9 cellular contexts compared by ENCODE assay signal in the genomic region with DNA sequence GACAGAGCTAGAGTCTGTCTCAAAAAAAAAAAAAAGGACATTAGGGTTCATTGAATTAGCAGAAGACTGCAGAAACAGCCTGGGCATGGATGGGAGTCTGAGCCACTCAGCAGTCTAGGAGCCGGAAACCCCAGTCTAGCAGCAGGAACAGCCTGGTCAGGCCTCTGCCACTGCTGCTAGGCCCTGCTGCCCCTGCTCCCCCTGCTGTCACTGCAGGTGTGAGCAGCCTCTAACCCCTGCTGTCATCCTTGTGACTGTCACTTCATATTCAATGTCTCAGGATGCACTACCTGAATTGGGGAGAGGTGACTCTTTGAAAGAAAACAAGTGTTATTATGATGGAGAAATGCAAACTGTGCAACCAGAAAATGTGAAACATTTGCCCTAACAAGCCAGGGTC. TPM values are rescaled to one million over a fixed set of nuclear protein-coding genes. Genes with fewer than 3 reads are reported as not detected.
DNase-seq lines count a peak whose midpoint lies in the region; ATAC-seq and TF ChIP-seq lines count a peak whose summit lies in the region.
"Had no signal": no experiment of that assay in that cellular context is flagged by ENCODE, and none has a peak within 500 bp of the region (broad histone marks: within the 10 kb centered on the region; RNA-seq: fewer than 3 reads in every experiment).

No MANE protein-coding gene starts in this region.

- no peak overlapping the region for H3K4me3 Mint-ChIP-seq in T-cell

- peaks cover 3 to 14% (median 12%) of the 10 kb centered on the region in 3 donors for H3K4me1 Mint-ChIP-seq in T-cell

- H3K27ac ChIP-seq in foreskin keratinocyte (no peak overlapping the region), upper lobe of right lung (no peak overlapping the region)
- H3K27ac ChIP-seq: adrenal gland had no signal

- H3K9me3 ChIP-seq in upper lobe of right lung: no peaks in the 10 kb centered on the region
- H3K9me3 ChIP-seq: adrenal gland had no signal

- CTCF ChIA-PET in T-cell (lab: Charles Lee): interaction anchor here in 1 of 2 donors (0.6 to 1.3 kb wide), 2 partner anchors 10 to 461 kb away, joined by 3 to 4 read pairs; no protein-coding TSS in a partner anchor

- H3K27me3 ChIP-seq in foreskin keratinocyte (no peaks in the 10 kb centered on the region), upper lobe of right lung (no peaks in the 10 kb centered on the region)
- H3K27me3 ChIP-seq: adrenal gland had no signal

- H3K27ac Mint-ChIP-seq in T-cell: no peak overlapping the region

- no peaks in the 10 kb centered on the region for H3K36me3 ChIP-seq in upper lobe of right lung
- H3K36me3 ChIP-seq: adrenal gland had no signal

- no peaks in the 10 kb centered on the region for H3K9me3 Mint-ChIP-seq in T-cell

- peak; percentile 21 for TF ChIP-seq CTCF in foreskin keratinocyte (conservative IDR thresholded peaks at IDR 0.05)
- TF ChIP-seq CTCF in upper lobe of right lung (IDR thresholded peaks at IDR 0.05): no peak

- H3K4me3 ChIP-seq in upper lobe of right lung: no peak overlapping the region
- H3K4me3 ChIP-seq: adrenal gland had no signal

- ATAC-seq in Right ventricle myocardium superior (ENCODE audit: poor library complexity): peak; percentile 58
- peak; percentile 85 to 99 (median 99) for ATAC-seq in T-cell (replicated peaks in 1 of 4)
- no peak for ATAC-seq in foreskin keratinocyte
- ATAC-seq in upper lobe of right lung: peak; percentile 43
- no peak for ATAC-seq in GM18870 (IDR thresholded peaks at IDR 0.05; ENCODE audit: unreplicated experiment)

- DNase-seq in Right ventricle myocardium superior (no peak), cardiac septum (ENCODE audit: low spot score) (no peak), T-cell (peak in 29 of 34 experiments; percentile 1 to 54 (median 29)), foreskin keratinocyte (no peak), upper lobe of right lung (no peak), NCI-H446 treated with DMSO at 0.1 percent for 48 hours (lab: John Stamatoyannopoulos, UW) (no peak), NCI-H1092 treated with DMSO at 0.1 percent for 48 hours (lab: John Stamatoyannopoulos, UW) (no peak)
- DNase-seq: adrenal gland had no signal

- intact Hi-C loops in Right ventricle myocardium superior (cut with DNase I) (loop anchor here (10.0 kb wide), 1 partner anchor 52 kb away; no protein-coding TSS in a partner anchor), cardiac septum (cut with DNase I) (no loop called here), upper lobe of right lung (cut with DNase I) (no loop called here)

- no peaks in the 10 kb centered on the region for H3K27me3 Mint-ChIP-seq in T-cell

- POLR2A ChIA-PET in T-cell (lab: Charles Lee): no interaction called here

- H3K4me1 ChIP-seq in foreskin keratinocyte: no peaks in the 10 kb centered on the region
- no peaks in the 10 kb centered on the region for H3K4me1 ChIP-seq in upper lobe of right lung
- H3K4me1 ChIP-seq: adrenal gland had no signal

- H3K36me3 Mint-ChIP-seq in T-cell: no peaks in the 10 kb centered on the region

RNA-seq across cellular contexts. Expression of a gene that starts 7.0 kb away (rescaled TPM):
- total RNA-seq in Right ventricle myocardium superior (193 TPM), cardiac septum (215 TPM), T-cell (100 to 1,000 TPM; 589 to 907 (median 850) TPM), foreskin keratinocyte (169 and 187 TPM in 2 replicates), upper lobe of right lung (480 TPM)
- 43.7 and 51.8 TPM in 2 replicates for polyA plus RNA-seq in foreskin keratinocyte

RNA-seq across cellular contexts. Expression of a gene that starts 45.2 kb away (rescaled TPM):
- 3.1 TPM for total RNA-seq in Right ventricle myocardium superior
- total RNA-seq in cardiac septum: 18.2 TPM
- under 1 TPM in 3 of 5 donors, not detected in 2; 0.20 to 0.29 (median 0.25) TPM for total RNA-seq in T-cell
- total RNA-seq in foreskin keratinocyte: 6.7 and 15.4 TPM in 2 replicates
- polyA plus RNA-seq in foreskin keratinocyte: 7.5 and 14.5 TPM in 2 replicates
- total RNA-seq in upper lobe of right lung: 5.9 TPM

RNA-seq across cellular contexts. Expression of a gene that starts 56.9 kb away (rescaled TPM):
- 0.56 TPM for total RNA-seq in Right ventricle myocardium superior
- total RNA-seq in cardiac septum: 1.9 TPM
- total RNA-seq in T-cell: under 1 TPM in 4 of 5 donors, not detected in 1; 0.55 to 0.78 (median 0.68) TPM
- 2.3 and 4.0 TPM in 2 replicates for total RNA-seq in foreskin keratinocyte
- 1.8 and 1.9 TPM in 2 replicates for polyA plus RNA-seq in foreskin keratinocyte
- not detected for total RNA-seq in upper lobe of right lung

RNA-seq across cellular contexts. Expression of a gene that starts 58.1 kb away (rescaled TPM):
- total RNA-seq in Right ventricle myocardium superior: 16.6 TPM
- 67.8 TPM for total RNA-seq in cardiac septum
- not detected for total RNA-seq in T-cell
- 0.07 TPM in 1 of 2 replicates, not detected in the other for total RNA-seq in foreskin keratinocyte
- 0.02 TPM in 1 of 2 replicates, not detected in the other for polyA plus RNA-seq in foreskin keratinocyte
- not detected for total RNA-seq in upper lobe of right lung

Comparison
In these comparisons a context has a peak if more than half of its experiments do, and no peak if none do; other contexts are left out.
1. ATAC-seq: peak in Right ventricle myocardium superior (single experiment), T-cell (4 of 4) and upper lobe of right lung (single experiment); none in foreskin keratinocyte (single experiment) and GM18870 (single experiment).
2. DNase-seq: peak in T-cell (29 of 34); none in Right ventricle myocardium superior (single experiment), cardiac septum (single experiment), foreskin keratinocyte (0 of 2), upper lobe of right lung (single experiment), NCI-H446 treated with DMSO at 0.1 percent for 48 hours (single experiment) and NCI-H1092 treated with DMSO at 0.1 percent for 48 hours (single experiment).